ENCODE assay signal across 15 cellular contexts in the genomic region with DNA sequence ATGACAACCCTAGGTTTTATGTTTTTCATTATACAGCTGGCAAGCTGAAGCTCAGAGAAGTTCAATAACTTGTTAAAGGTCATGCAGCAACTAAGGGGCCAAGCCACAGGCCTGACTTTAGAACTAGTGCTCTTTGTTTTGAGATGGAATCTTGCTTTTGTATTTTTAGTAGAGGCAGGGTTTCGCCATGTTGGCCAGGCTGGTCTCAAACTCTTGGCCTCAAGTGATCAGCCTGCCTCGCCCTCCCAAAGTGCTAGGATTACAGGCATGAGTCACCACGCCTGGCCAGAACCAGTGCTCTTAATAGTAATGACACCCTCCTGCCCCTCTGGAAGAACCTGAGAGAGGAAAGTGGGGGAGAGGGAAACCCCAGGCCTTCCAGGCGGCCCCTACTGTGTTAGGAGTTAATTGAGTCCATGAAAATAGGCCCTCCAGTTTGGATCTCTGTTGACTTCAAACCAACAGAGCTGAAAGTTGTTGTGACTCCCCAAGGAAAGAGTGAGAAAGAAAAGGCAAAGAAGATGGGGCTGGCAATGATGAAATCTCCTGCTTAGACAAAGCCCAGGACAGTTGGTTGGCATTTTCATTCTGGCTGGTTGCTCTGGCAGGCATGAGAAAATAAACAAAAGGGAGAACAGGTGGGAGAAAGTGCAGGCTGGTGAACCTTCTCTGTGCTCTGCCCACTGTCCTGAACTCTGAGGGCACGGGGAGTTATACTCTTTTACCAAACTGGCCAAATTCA. TPM values are rescaled to one million over a fixed set of nuclear protein-coding genes. Genes with fewer than 3 reads are reported as not detected.
A peak's percentile ranks its signal among the peaks of the same experiment; 100 is the strongest.
DNase-seq lines count a peak whose midpoint lies in the region; ATAC-seq and TF ChIP-seq lines count a peak whose summit lies in the region.
"Had no signal": no experiment of that assay in that cellular context is flagged by ENCODE, and none has a peak within 500 bp of the region (broad histone marks: within the 10 kb centered on the region; RNA-seq: fewer than 3 reads in every experiment).

No MANE protein-coding gene starts in this region.

- peak overlapping the region in 1 of 8 donors; percentile 45 for H3K4me3 Mint-ChIP-seq in CD4-positive, alpha-beta memory T cell
- H3K4me3 Mint-ChIP-seq in chondrocyte (ENCODE audit: unreplicated experiment) = no peak overlapping the region
- no peak overlapping the region for H3K4me3 Mint-ChIP-seq in WTC11
- H3K4me3 Mint-ChIP-seq: activated CD4-positive, alpha-beta memory T cell treated with anti-CD3 and anti-CD28 coated beads, Interleukin-2, amount 10 ng/mL, durations not matched to agents 7 days and 5 days had no signal

- DNase-seq in CD4-positive, alpha-beta memory T cell = no peak
- peak; percentile 24 for DNase-seq in chondrocyte (ENCODE audit: low spot score)
- DNase-seq in prostate gland (ENCODE audit: low spot score) = no peak
- DNase-seq in NCI-H510A treated with DMSO at 0.1 percent for 48 hours (lab: John Stamatoyannopoulos, UW) = no peak
- no peak for DNase-seq in WTC11 (ENCODE audit: low spot score)
- DNase-seq: activated CD4-positive, alpha-beta memory T cell treated with anti-CD3 and anti-CD28 coated beads, Interleukin-2, amount 10 ng/mL, durations not matched to agents 7 days and 5 days; activated naive CD4-positive, alpha-beta T cell treated with Interleukin-2 at 50 U/mL for 16 hours; effector CD8-positive, alpha-beta T cell; foreskin keratinocyte; MM.1S; stimulated activated CD4-positive, alpha-beta T cell treated with anti-CD3 and anti-CD28 coated beads, Interleukin-12 subunit alpha, Interleukin-12 subunit beta, amount 100 ng/mL, for 4 hours had no signal

- POLR2A ChIA-PET in CD4-positive, alpha-beta memory T cell (lab: Charles Lee; ENCODE audit: partially characterized antibody) = interaction anchor here (1.7 kb wide), 1 partner anchor 9 kb away, joined by 7 read pairs; no protein-coding TSS in a partner anchor
- POLR2A ChIA-PET in HEK293 (lab: Yijun Ruan, JAX) = interaction anchor here (2.3 kb wide), 1 partner anchor 23 kb away, joined by 9 read pairs; the partner anchor contains the start of gene CRELD1
- POLR2A ChIA-PET in WTC11 (lab: Charles Lee) = interaction anchor here (0.5 to 2.2 kb wide), 2 partner anchors 9 to 31 kb away, joined by 3 to 12 read pairs; partner anchors contain the start of gene EMC3

- H3K4me1 ChIP-seq in CD4-positive, alpha-beta memory T cell (ENCODE audit: insufficient read depth, low read length) = peaks cover 10% of the 10 kb centered on the region
- H3K4me1 ChIP-seq in HEK293 (ENCODE audit: control insufficient read depth, insufficient read depth, low read length) (peaks cover 14% of the 10 kb centered on the region), prostate gland (replicated peaks) (no peaks in the 10 kb centered on the region)
- H3K4me1 ChIP-seq: foreskin keratinocyte had no signal

- H3K27me3 Mint-ChIP-seq in CD4-positive, alpha-beta memory T cell = no peaks in the 10 kb centered on the region
- no peaks in the 10 kb centered on the region for H3K27me3 Mint-ChIP-seq in chondrocyte (ENCODE audit: low read depth)
- peaks cover 26% of the 10 kb centered on the region for H3K27me3 Mint-ChIP-seq in WTC11 (ENCODE audit: low read depth)
- H3K27me3 Mint-ChIP-seq: activated CD4-positive, alpha-beta memory T cell treated with anti-CD3 and anti-CD28 coated beads, Interleukin-2, amount 10 ng/mL, durations not matched to agents 7 days and 5 days had no signal

- H3K9me3 ChIP-seq in CD4-positive, alpha-beta memory T cell (ENCODE audit: control insufficient read depth in 1 of 2, low read length in 2 of 2) = no peaks in the 10 kb centered on the region
- H3K9me3 ChIP-seq in HEK293 (ENCODE audit: control insufficient read depth, insufficient read depth, low read depth, low read length) (no peaks in the 10 kb centered on the region), prostate gland (no peaks in the 10 kb centered on the region)
- H3K9me3 ChIP-seq: SJCRH30 had no signal

- intact Hi-C loops in CD4-positive, alpha-beta memory T cell (cut with micrococcal nuclease) = no loop called here
- intact Hi-C loops in prostate gland (cut with DNase I) = no loop called here

- no peaks in the 10 kb centered on the region for H3K27me3 ChIP-seq in CD4-positive, alpha-beta memory T cell (ENCODE audit: insufficient read depth, low read length)
- H3K27me3 ChIP-seq in prostate gland (replicated peaks; ENCODE audit: insufficient read depth) = no peaks in the 10 kb centered on the region
- H3K27me3 ChIP-seq: foreskin keratinocyte, SJCRH30 had no signal

- CTCF ChIA-PET in CD4-positive, alpha-beta memory T cell (lab: Charles Lee; ENCODE audit: partially characterized antibody) = interaction anchor here (5.9 kb wide), 1 partner anchor 22 kb away, joined by 29 read pairs; the partner anchor contains the start of gene CRELD1
- CTCF ChIA-PET in HEK293 (lab: Yijun Ruan, JAX) = interaction anchor here (0.9 to 2.1 kb wide), 5 partner anchors 8 to 129 kb away, joined by 3 to 9 read pairs (median 4); no protein-coding TSS in a partner anchor
- CTCF ChIA-PET in WTC11 (lab: Charles Lee) = interaction anchor here (0.5 to 2.8 kb wide), 8 partner anchors 8 to 229 kb away, joined by 3 to 32 read pairs (median 3); partner anchors contain the start of gene EMC3

- H3K36me3 ChIP-seq in CD4-positive, alpha-beta memory T cell (ENCODE audit: insufficient read depth, low read length) = no peaks in the 10 kb centered on the region
- H3K36me3 ChIP-seq in HEK293 (ENCODE audit: control insufficient read depth in 2 of 2, insufficient read depth in 1 of 2, low read length in 2 of 2) (no peaks in the 10 kb centered on the region), prostate gland (no peaks in the 10 kb centered on the region)
- H3K36me3 ChIP-seq: SJCRH30 had no signal

- H3K27ac Mint-ChIP-seq in CD4-positive, alpha-beta memory T cell = peak overlapping the region in 5 of 7 donors; percentile 3 to 81 (median 37)
- no peak overlapping the region for H3K27ac Mint-ChIP-seq in chondrocyte (ENCODE audit: unreplicated experiment)
- H3K27ac Mint-ChIP-seq in WTC11 = no peak overlapping the region
- H3K27ac Mint-ChIP-seq: activated CD4-positive, alpha-beta memory T cell treated with anti-CD3 and anti-CD28 coated beads, Interleukin-2, amount 10 ng/mL, durations not matched to agents 7 days and 5 days had no signal

- TF ChIP-seq CTCF in HEK293 (tag by site-specific recombination; IDR thresholded peaks at IDR 0.05) = no peak
- no peak for TF ChIP-seq CTCF in chondrocyte (IDR thresholded peaks at IDR 0.05)
- no peak for TF ChIP-seq CTCF in prostate gland (IDR thresholded peaks at IDR 0.05)
- no peak for TF ChIP-seq CTCF in WTC11 (IDR thresholded peaks at IDR 0.05)

- TF ChIP-seq POLR2A in prostate gland (IDR thresholded peaks at IDR 0.05) = no peak

- H3K36me3 Mint-ChIP-seq in CD4-positive, alpha-beta memory T cell = peaks cover 0 to 4% of the 10 kb centered on the region in 2 donors
- H3K36me3 Mint-ChIP-seq in chondrocyte (ENCODE audit: low read depth) = no peaks in the 10 kb centered on the region
- H3K36me3 Mint-ChIP-seq in WTC11 = no peaks in the 10 kb centered on the region

- H3K4me3 ChIP-seq in CD4-positive, alpha-beta memory T cell (ENCODE audit: low read length in 2 of 2) = no peak overlapping the region
- H3K4me3 ChIP-seq in HEK293 (ENCODE audit: low read depth, low read length) (no peak overlapping the region), prostate gland (no peak overlapping the region)
- H3K4me3 ChIP-seq: SJCRH30 had no signal

- H3K27ac ChIP-seq in CD4-positive, alpha-beta memory T cell (ENCODE audit: low read depth, low read length) = no peak overlapping the region
- H3K27ac ChIP-seq in HEK293 (ENCODE audit: extremely low read depth, low read depth, low read length) (no peak overlapping the region; the same call in 1 of the 2 replicates), prostate gland (peak overlapping the region; percentile 21 to 58)
- H3K27ac ChIP-seq: foreskin keratinocyte, SJCRH30 had no signal

- peaks cover 5 to 21% (median 12%) of the 10 kb centered on the region in 4 donors for H3K4me1 Mint-ChIP-seq in CD4-positive, alpha-beta memory T cell
- peaks cover 9% of the 10 kb centered on the region for H3K4me1 Mint-ChIP-seq in chondrocyte (ENCODE audit: low read depth)
- peaks cover 30% of the 10 kb centered on the region for H3K4me1 Mint-ChIP-seq in WTC11

- ATAC-seq in HG03045 (IDR thresholded peaks at IDR 0.05; ENCODE audit: unreplicated experiment) = no peak
- ATAC-seq in WTC11 = no peak
- ATAC-seq in HG02610 (IDR thresholded peaks at IDR 0.05; ENCODE audit: unreplicated experiment) = no peak
- ATAC-seq: foreskin keratinocyte had no signal

- no peaks in the 10 kb centered on the region for H3K9me3 Mint-ChIP-seq in CD4-positive, alpha-beta memory T cell
- H3K9me3 Mint-ChIP-seq in chondrocyte (ENCODE audit: low read depth) (no peaks in the 10 kb centered on the region), WTC11 (no peaks in the 10 kb centered on the region)
- H3K9me3 Mint-ChIP-seq: activated CD4-positive, alpha-beta memory T cell treated with anti-CD3 and anti-CD28 coated beads, Interleukin-2, amount 10 ng/mL, durations not matched to agents 7 days and 5 days had no signal

- 78% methylated on average over 5 of the region's 5 CpGs for WGBS in prostate gland

TF ChIP-seq in HEK293, 187 proteins besides CTCF, POLR2A, EP300 and RAD21 (continues in another document):
- TF ChIP-seq ZBTB17 (tag by site-specific recombination; IDR thresholded peaks at IDR 0.05) = peak; percentile 87

RNA-seq across cellular contexts. Expression of gene PRRT3, which starts 3.6 kb away (rescaled TPM):
- total RNA-seq in CD4-positive, alpha-beta memory T cell = 1 to 10 TPM; 8.2 to 9.8 TPM
- 1 to 10 TPM; 2.9 to 4.6 TPM for polyA plus RNA-seq in CD4-positive, alpha-beta memory T cell
- 3.9 to 7.6 TPM (median 3.9 TPM) in 3 replicates for total RNA-seq in chondrocyte
- 10 to 100 TPM in 1 of 2 donors, 1 to 10 TPM in 1; 8.9 to 10.1 TPM for total RNA-seq in prostate gland
- 9.2 to 11.5 TPM (median 11.4 TPM) in 3 replicates for total RNA-seq in WTC11 (2021)

RNA-seq across cellular contexts. Expression of gene CRELD1, which starts 22.1 kb away (rescaled TPM):
- total RNA-seq in CD4-positive, alpha-beta memory T cell = 10 to 100 TPM; 47.7 to 58.2 TPM
- 10 to 100 TPM; 17.3 to 28.2 TPM for polyA plus RNA-seq in CD4-positive, alpha-beta memory T cell
- 26.5 to 29.9 TPM (median 28.2 TPM) in 3 replicates for total RNA-seq in chondrocyte
- total RNA-seq in prostate gland = 10 to 100 TPM; 46.9 to 64.9 TPM
- 18.8 to 36.2 TPM (median 35.9 TPM) in 3 replicates for total RNA-seq in WTC11 (2021)

RNA-seq across cellular contexts. Expression of gene EMC3, which starts 30.9 kb away (rescaled TPM):
- 10 to 100 TPM; 33.4 to 37.9 TPM for total RNA-seq in CD4-positive, alpha-beta memory T cell
- polyA plus RNA-seq in CD4-positive, alpha-beta memory T cell = 10 to 100 TPM; 76.5 to 76.8 TPM
- total RNA-seq in chondrocyte (51.5 to 60.0 TPM (median 52.9 TPM) in 3 replicates), prostate gland (100 to 1,000 TPM in 1 of 2 donors, 10 to 100 TPM in 1; 69.9 to 102 TPM), WTC11 (2021) (38.0 to 43.8 TPM (median 42.1 TPM) in 3 replicates)

RNA-seq across cellular contexts. Expression of gene IL17RC, which starts 38.9 kb away (rescaled TPM):
- total RNA-seq in CD4-positive, alpha-beta memory T cell = under 1 TPM; 0.61 to 0.81 TPM
- 1 to 10 TPM; 5.9 to 8.4 TPM for polyA plus RNA-seq in CD4-positive, alpha-beta memory T cell
- 20.8 to 26.4 TPM (median 21.3 TPM) in 3 replicates for total RNA-seq in chondrocyte
- 100 to 1,000 TPM in 1 of 2 donors, 10 to 100 TPM in 1; 80.7 to 152 TPM for total RNA-seq in prostate gland
- 10.1 to 11.8 TPM (median 10.2 TPM) in 3 replicates for total RNA-seq in WTC11 (2021)

RNA-seq across cellular contexts. Expression of gene IL17RE, which starts 53.1 kb away (rescaled TPM):
- total RNA-seq in CD4-positive, alpha-beta memory T cell = 1 to 10 TPM; 1.5 to 2.4 TPM
- polyA plus RNA-seq in CD4-positive, alpha-beta memory T cell = 1 to 10 TPM in 1 of 2 donors, under 1 TPM in 1; 0.65 to 1.6 TPM
- total RNA-seq in chondrocyte (0.42 to 1.6 TPM (median 0.92 TPM) in 3 replicates), prostate gland (10 to 100 TPM; 10.1 to 28.2 TPM), WTC11 (2021) (3.0 to 4.2 TPM (median 4.0 TPM) in 3 replicates)

Comparison
In these comparisons a context has a peak if more than half of its experiments do, and no peak if none do; other contexts are left out.
1. H3K27ac ChIP-seq: peak in prostate gland (2 of 2); none in CD4-positive, alpha-beta memory T cell (single experiment) and HEK293 (single experiment).
2. H3K27ac Mint-ChIP-seq: peak in CD4-positive, alpha-beta memory T cell (5 of 7); none in chondrocyte (single experiment) and WTC11 (single experiment).